Comparison of ENCODE assay signal across 8 cellular contexts in genomic region chr19:54160948-54161347, GRCh38. TPM values are rescaled to one million over a fixed set of nuclear protein-coding genes. Genes with fewer than 3 reads are reported as not detected.
DNase-seq lines count a peak whose midpoint lies in the region; ATAC-seq and TF ChIP-seq lines count a peak whose summit lies in the region.

No MANE protein-coding gene starts in this region.

- 49 to 57% methylated on average over 10 to 13 of the region's 13 CpGs for WGBS in GM23248 (ENCODE audit: low coverage in 1 of 2, low lambda C conversion rate in 2 of 2, missing lambda C conversion rate in 2 of 2), 2 experiments

- DNase-seq in AG04449 (ENCODE audit: low read depth, low spot score) (no peak), GM23248 (peak; percentile 32), lower lobe of right lung (no peak), KBM-7 (no peak), GM03348 (ENCODE audit: low spot score) (no peak)
- DNase-seq in activated T-helper 2 cell treated with anti-CD3 and anti-CD28 coated beads, Interferon-gamma antibody, Interleukin-2, Interleukin-4, amounts not matched to agents 10 μg/mL and 5 μg/mL and 100 μg/mL, durations not matched to agents 14 hours and 24 hours and 36 hours (ENCODE audit: low spot score): no peak
- no peak for DNase-seq in activated CD8-positive, alpha-beta memory T cell treated with anti-CD3 and anti-CD28 coated beads, Interleukin-2, amount 50 U/mL, for 48 hours

- H3F3A ChIP-seq in GM23248 (ENCODE audit: insufficient read depth): peaks cover 15% of the 10 kb centered on the region; the same call in 1 of the 2 replicates

- H3K4me3 ChIP-seq in AG04449 (ENCODE audit: low read depth, low read length) (peak overlapping the region; percentile 72), GM23248 (peak overlapping the region; percentile 86), lower lobe of right lung (peak overlapping the region; percentile 79)

- no peaks in the 10 kb centered on the region for H3K27me3 Mint-ChIP-seq in activated T-helper 2 cell treated with anti-CD3 and anti-CD28 coated beads, Interferon-gamma antibody, Interleukin-2, Interleukin-4, amounts not matched to agents 10 μg/mL and 5 μg/mL and 100 μg/mL, durations not matched to agents 14 hours and 24 hours and 36 hours (ENCODE audit: low read depth)

- H3K4me1 ChIP-seq in GM23248 (ENCODE audit: insufficient read depth): peaks cover 14% of the 10 kb centered on the region
- H3K4me1 ChIP-seq in lower lobe of right lung: peaks cover 53% of the 10 kb centered on the region

- peaks cover 17% of the 10 kb centered on the region for H3K36me3 Mint-ChIP-seq in activated T-helper 2 cell treated with anti-CD3 and anti-CD28 coated beads, Interferon-gamma antibody, Interleukin-2, Interleukin-4, amounts not matched to agents 10 μg/mL and 5 μg/mL and 100 μg/mL, durations not matched to agents 14 hours and 24 hours and 36 hours (ENCODE audit: low read depth)

- in situ Hi-C loops in GM23248 (cut with MboI): no loop called here
- in situ Hi-C loops in KBM-7 (cut with MboI; ENCODE audit: low pct_unique_long_range_greater_than_20kb, low sequenced_read_pairs): no loop called here

- H3K27ac Mint-ChIP-seq in activated T-helper 2 cell treated with anti-CD3 and anti-CD28 coated beads, Interferon-gamma antibody, Interleukin-2, Interleukin-4, amounts not matched to agents 10 μg/mL and 5 μg/mL and 100 μg/mL, durations not matched to agents 14 hours and 24 hours and 36 hours: peak overlapping the region; percentile 99

- TF ChIP-seq CTCF in AG04449 (IDR thresholded peaks at IDR 0.05; ENCODE audit: insufficient read depth, low read length, missing control alignments) (no peak), lower lobe of right lung (IDR thresholded peaks at IDR 0.05) (no peak)

- H3K9ac ChIP-seq in GM23248: peak overlapping the region; percentile 97

- H3K36me3 ChIP-seq in GM23248 (ENCODE audit: low read depth): peaks cover 9% of the 10 kb centered on the region; the same call in 1 of the 2 replicates
- peaks cover 23% of the 10 kb centered on the region for H3K36me3 ChIP-seq in lower lobe of right lung

- H3K9me3 ChIP-seq in GM23248 (ENCODE audit: low read depth): no peaks in the 10 kb centered on the region
- H3K9me3 ChIP-seq in lower lobe of right lung: no peaks in the 10 kb centered on the region

- H3K27me3 ChIP-seq in GM23248 (replicated peaks; ENCODE audit: insufficient read depth) (no peaks in the 10 kb centered on the region), lower lobe of right lung (ENCODE audit: low read depth) (peaks cover 4% of the 10 kb centered on the region)

- intact Hi-C loops in activated T-helper 2 cell treated with anti-CD3 and anti-CD28 coated beads, Interferon-gamma antibody, Interleukin-2, Interleukin-4, amounts not matched to agents 10 μg/mL and 5 μg/mL and 100 μg/mL, durations not matched to agents 14 hours and 24 hours and 36 hours (cut with micrococcal nuclease): no loop called here
- intact Hi-C loops in lower lobe of right lung (cut with DNase I): no loop called here

- H3K4me1 Mint-ChIP-seq in activated T-helper 2 cell treated with anti-CD3 and anti-CD28 coated beads, Interferon-gamma antibody, Interleukin-2, Interleukin-4, amounts not matched to agents 10 μg/mL and 5 μg/mL and 100 μg/mL, durations not matched to agents 14 hours and 24 hours and 36 hours (ENCODE audit: low read depth): peaks cover 44% of the 10 kb centered on the region

- H4K20me1 ChIP-seq in GM23248 (ENCODE audit: insufficient read depth): no peaks in the 10 kb centered on the region

- POLR2A ChIA-PET in AG04449 (lab: Yijun Ruan, JAX): interaction anchor here (0.7 kb wide), 1 partner anchor 150 kb away, joined by 4 read pairs; no protein-coding TSS in a partner anchor

- H2AFZ ChIP-seq in GM23248: peak overlapping the region; percentile 96

- CTCF ChIA-PET in AG04449 (lab: Yijun Ruan, JAX): interaction anchor here (2.5 kb wide), 1 partner anchor 28 kb away, joined by 14 read pairs; the partner anchor contains the start of gene MBOAT7

- no peaks in the 10 kb centered on the region for H3K9me2 ChIP-seq in GM23248 (ENCODE audit: insufficient read depth)

- H3K9me3 Mint-ChIP-seq in activated T-helper 2 cell treated with anti-CD3 and anti-CD28 coated beads, Interferon-gamma antibody, Interleukin-2, Interleukin-4, amounts not matched to agents 10 μg/mL and 5 μg/mL and 100 μg/mL, durations not matched to agents 14 hours and 24 hours and 36 hours: no peaks in the 10 kb centered on the region

- peak overlapping the region; percentile 97 for H3K27ac ChIP-seq in GM23248
- H3K27ac ChIP-seq in lower lobe of right lung: peak overlapping the region; percentile 86

- peak overlapping the region; percentile 99 for H3K4me3 Mint-ChIP-seq in activated T-helper 2 cell treated with anti-CD3 and anti-CD28 coated beads, Interferon-gamma antibody, Interleukin-2, Interleukin-4, amounts not matched to agents 10 μg/mL and 5 μg/mL and 100 μg/mL, durations not matched to agents 14 hours and 24 hours and 36 hours (ENCODE audit: low read depth)

- no peak for ATAC-seq in lower lobe of right lung
- no peak for ATAC-seq in GM21576 (IDR thresholded peaks at IDR 0.05; ENCODE audit: unreplicated experiment)

- peak overlapping the region; percentile 94 for H3K4me2 ChIP-seq in GM23248 (ENCODE audit: unreplicated experiment)

- peaks cover 24% of the 10 kb centered on the region; the same call in 1 of the 2 replicates for H3K79me2 ChIP-seq in GM23248 (ENCODE audit: insufficient read depth)

RNA-seq across cellular contexts. Expression of gene LENG1, which starts 1.4 kb away (rescaled TPM):
- total RNA-seq in GM23248 (2014; rRNA removed; shearing (Covaris generic)): 6.6 and 6.9 TPM in 2 replicates
- 10.2 and 10.9 TPM in 2 replicates for polyA plus RNA-seq in GM23248 (2016; fragmentation: Nextera tagmentation; extraction: Ambion mirVana)
- 4.0 and 5.1 TPM in 2 replicates for total RNA-seq in activated T-helper 2 cell treated with anti-CD3 and anti-CD28 coated beads, Interferon-gamma antibody, Interleukin-2, Interleukin-4, amounts not matched to agents 10 μg/mL and 5 μg/mL and 100 μg/mL, durations not matched to agents 14 hours and 24 hours and 36 hours
- total RNA-seq in lower lobe of right lung: 8.0 TPM

RNA-seq across cellular contexts. Expression of gene TMC4, which starts 12.0 kb away (rescaled TPM):
- total RNA-seq in GM23248 (2014; rRNA removed; shearing (Covaris generic)): not detected in 2 replicates
- polyA plus RNA-seq in GM23248 (2016; fragmentation: Nextera tagmentation; extraction: Ambion mirVana): 0.18 TPM in 1 of 2 replicates, not detected in the other
- 0.16 and 0.37 TPM in 2 replicates for total RNA-seq in activated T-helper 2 cell treated with anti-CD3 and anti-CD28 coated beads, Interferon-gamma antibody, Interleukin-2, Interleukin-4, amounts not matched to agents 10 μg/mL and 5 μg/mL and 100 μg/mL, durations not matched to agents 14 hours and 24 hours and 36 hours
- total RNA-seq in lower lobe of right lung: 57.6 TPM

RNA-seq across cellular contexts. Expression of gene CNOT3, which starts 23.4 kb away (rescaled TPM):
- total RNA-seq in GM23248 (2014; rRNA removed; shearing (Covaris generic)): 8.9 and 12.6 TPM in 2 replicates
- 16.6 and 19.4 TPM in 2 replicates for polyA plus RNA-seq in GM23248 (2016; fragmentation: Nextera tagmentation; extraction: Ambion mirVana)
- 61.6 and 67.5 TPM in 2 replicates for total RNA-seq in activated T-helper 2 cell treated with anti-CD3 and anti-CD28 coated beads, Interferon-gamma antibody, Interleukin-2, Interleukin-4, amounts not matched to agents 10 μg/mL and 5 μg/mL and 100 μg/mL, durations not matched to agents 14 hours and 24 hours and 36 hours
- 44.6 TPM for total RNA-seq in lower lobe of right lung

RNA-seq across cellular contexts. Expression of gene MBOAT7, which starts 28.4 kb away (rescaled TPM):
- 109 and 157 TPM in 2 replicates for total RNA-seq in GM23248 (2014; rRNA removed; shearing (Covaris generic))
- polyA plus RNA-seq in GM23248 (2016; fragmentation: Nextera tagmentation; extraction: Ambion mirVana): 133 and 144 TPM in 2 replicates
- 311 and 318 TPM in 2 replicates for total RNA-seq in activated T-helper 2 cell treated with anti-CD3 and anti-CD28 coated beads, Interferon-gamma antibody, Interleukin-2, Interleukin-4, amounts not matched to agents 10 μg/mL and 5 μg/mL and 100 μg/mL, durations not matched to agents 14 hours and 24 hours and 36 hours
- total RNA-seq in lower lobe of right lung: 65.5 TPM

RNA-seq across cellular contexts. Expression of gene TSEN34, which starts 30.2 kb away (rescaled TPM):
- 102 and 105 TPM in 2 replicates for total RNA-seq in GM23248 (2014; rRNA removed; shearing (Covaris generic))
- polyA plus RNA-seq in GM23248 (2016; fragmentation: Nextera tagmentation; extraction: Ambion mirVana): 90.0 TPM in 2 replicates
- 16.8 and 19.0 TPM in 2 replicates for total RNA-seq in activated T-helper 2 cell treated with anti-CD3 and anti-CD28 coated beads, Interferon-gamma antibody, Interleukin-2, Interleukin-4, amounts not matched to agents 10 μg/mL and 5 μg/mL and 100 μg/mL, durations not matched to agents 14 hours and 24 hours and 36 hours
- total RNA-seq in lower lobe of right lung: 33.8 TPM

Comparison
In these comparisons a context has a peak if more than half of its experiments do, and no peak if none do; other contexts are left out.
1. RNA of gene TMC4, which starts 12.0 kb away (total RNA-seq): 57.6 TPM in lower lobe of right lung (single experiment); 0.16 to 0.37 TPM in activated T-helper 2 cell treated with anti-CD3 and anti-CD28 coated beads, Interferon-gamma antibody, Interleukin-2, Interleukin-4, amounts not matched to agents 10 μg/mL and 5 μg/mL and 100 μg/mL, durations not matched to agents 14 hours and 24 hours and 36 hours and not detected in GM23248; every median in the first group is over 10 times any median in the second.
2. Peak in every context shown above with its lines, with median percentiles within 50 percentile points of each other: H3K4me3 ChIP-seq.